ENCODE assay signal across 1 cellular context in genomic region chr5:131635755-131636479, GRCh38.
A peak's percentile ranks its signal among the peaks of the same experiment; 100 is the strongest.
TF ChIP-seq lines count a peak whose summit lies in the region.

No MANE protein-coding gene starts in this region.

TF ChIP-seq in K562, 482 proteins besides CTCF, POLR2A, EP300 and RAD21 (continued from another document and continues in another):
- TF ChIP-seq NR0B1 (IDR thresholded peaks at IDR 0.05; ENCODE audit: partially characterized antibody): no peak
- TF ChIP-seq ZNF384 (IDR thresholded peaks at IDR 0.05; ENCODE audit: low read depth, low read length): no peak
- no peak for TF ChIP-seq PURB (CRISPR knock-in tag; IDR thresholded peaks at IDR 0.05; ENCODE audit: low read depth)
- TF ChIP-seq, protein P1, sequence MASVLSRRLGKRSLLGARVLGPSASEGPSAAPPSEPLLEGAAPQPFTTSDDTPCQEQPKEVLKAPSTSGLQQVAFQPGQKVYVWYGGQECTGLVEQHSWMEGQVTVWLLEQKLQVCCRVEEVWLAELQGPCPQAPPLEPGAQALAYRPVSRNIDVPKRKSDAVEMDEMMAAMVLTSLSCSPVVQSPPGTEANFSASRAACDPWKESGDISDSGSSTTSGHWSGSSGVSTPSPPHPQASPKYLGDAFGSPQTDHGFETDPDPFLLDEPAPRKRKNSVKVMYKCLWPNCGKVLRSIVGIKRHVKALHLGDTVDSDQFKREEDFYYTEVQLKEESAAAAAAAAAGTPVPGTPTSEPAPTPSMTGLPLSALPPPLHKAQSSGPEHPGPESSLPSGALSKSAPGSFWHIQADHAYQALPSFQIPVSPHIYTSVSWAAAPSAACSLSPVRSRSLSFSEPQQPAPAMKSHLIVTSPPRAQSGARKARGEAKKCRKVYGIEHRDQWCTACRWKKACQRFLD (CRISPR knock-in tag; IDR thresholded peaks at IDR 0.05): peak; percentile 81
- TF ChIP-seq, protein P2, sequence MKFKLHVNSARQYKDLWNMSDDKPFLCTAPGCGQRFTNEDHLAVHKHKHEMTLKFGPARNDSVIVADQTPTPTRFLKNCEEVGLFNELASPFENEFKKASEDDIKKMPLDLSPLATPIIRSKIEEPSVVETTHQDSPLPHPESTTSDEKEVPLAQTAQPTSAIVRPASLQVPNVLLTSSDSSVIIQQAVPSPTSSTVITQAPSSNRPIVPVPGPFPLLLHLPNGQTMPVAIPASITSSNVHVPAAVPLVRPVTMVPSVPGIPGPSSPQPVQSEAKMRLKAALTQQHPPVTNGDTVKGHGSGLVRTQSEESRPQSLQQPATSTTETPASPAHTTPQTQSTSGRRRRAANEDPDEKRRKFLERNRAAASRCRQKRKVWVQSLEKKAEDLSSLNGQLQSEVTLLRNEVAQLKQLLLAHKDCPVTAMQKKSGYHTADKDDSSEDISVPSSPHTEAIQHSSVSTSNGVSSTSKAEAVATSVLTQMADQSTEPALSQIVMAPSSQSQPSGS (CRISPR knock-in tag; IDR thresholded peaks at IDR 0.05): no peak
- TF ChIP-seq NR2C1 (IDR thresholded peaks at IDR 0.05): no peak
- no peak for TF ChIP-seq NR2C1 (tag; IDR thresholded peaks at IDR 0.05)
- TF ChIP-seq, protein P3, sequence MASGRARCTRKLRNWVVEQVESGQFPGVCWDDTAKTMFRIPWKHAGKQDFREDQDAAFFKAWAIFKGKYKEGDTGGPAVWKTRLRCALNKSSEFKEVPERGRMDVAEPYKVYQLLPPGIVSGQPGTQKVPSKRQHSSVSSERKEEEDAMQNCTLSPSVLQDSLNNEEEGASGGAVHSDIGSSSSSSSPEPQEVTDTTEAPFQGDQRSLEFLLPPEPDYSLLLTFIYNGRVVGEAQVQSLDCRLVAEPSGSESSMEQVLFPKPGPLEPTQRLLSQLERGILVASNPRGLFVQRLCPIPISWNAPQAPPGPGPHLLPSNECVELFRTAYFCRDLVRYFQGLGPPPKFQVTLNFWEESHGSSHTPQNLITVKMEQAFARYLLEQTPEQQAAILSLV (tag; IDR thresholded peaks at IDR 0.05): no peak
- 0 out of 2 replicates have a peak, but pooled peaks have one; percentile 32 for TF ChIP-seq ZBTB17 (CRISPR knock-in tag; IDR thresholded peaks at IDR 0.05)
- no peak for TF ChIP-seq PCBP1 (IDR thresholded peaks at IDR 0.05; ENCODE audit: low read depth, low read length, poor library complexity, severe bottlenecking)
- TF ChIP-seq ZNF830 (CRISPR knock-in tag; IDR thresholded peaks at IDR 0.05): 0 out of 2 replicates have a peak, but pooled peaks have one; percentile 5
- TF ChIP-seq HDAC3 (IDR thresholded peaks at IDR 0.05; ENCODE audit: borderline replicate concordance, partially characterized antibody): no peak
- peak; percentile 72 for TF ChIP-seq ELF1 (tag; IDR thresholded peaks at IDR 0.05)
- TF ChIP-seq TGIF2 (CRISPR knock-in tag; IDR thresholded peaks at IDR 0.05): no peak
- no peak for TF ChIP-seq CEBPG (CRISPR knock-in tag; IDR thresholded peaks at IDR 0.05)
- TF ChIP-seq CEBPG (tag; conservative IDR thresholded peaks at IDR 0.05 in 1 of 2, IDR thresholded peaks at IDR 0.05 in 1 of 2): peak; percentile 51 to 52; a peak in 3 of 4 replicates
- no peak for TF ChIP-seq PHTF2 (CRISPR knock-in tag; IDR thresholded peaks at IDR 0.05)
- TF ChIP-seq ATF6 (CRISPR knock-in tag; IDR thresholded peaks at IDR 0.05): 0 out of 2 replicates have a peak, but pooled peaks have one; percentile 30
- no peak for TF ChIP-seq ZC3H4 (CRISPR knock-in tag; IDR thresholded peaks at IDR 0.05; ENCODE audit: borderline replicate concordance)
- no peak for TF ChIP-seq ETV6 (IDR thresholded peaks at IDR 0.05; ENCODE audit: borderline replicate concordance in 1 of 2, low read depth in 2 of 2, low read length in 1 of 2)
- no peak for TF ChIP-seq ETV6 (CRISPR knock-in tag; IDR thresholded peaks at IDR 0.05; ENCODE audit: borderline replicate concordance)
- TF ChIP-seq ZNF584 (CRISPR knock-in tag; IDR thresholded peaks at IDR 0.05; ENCODE audit: low read depth): peak; percentile 57; the same call in 1 of the 2 replicates
- TF ChIP-seq, protein P4, sequence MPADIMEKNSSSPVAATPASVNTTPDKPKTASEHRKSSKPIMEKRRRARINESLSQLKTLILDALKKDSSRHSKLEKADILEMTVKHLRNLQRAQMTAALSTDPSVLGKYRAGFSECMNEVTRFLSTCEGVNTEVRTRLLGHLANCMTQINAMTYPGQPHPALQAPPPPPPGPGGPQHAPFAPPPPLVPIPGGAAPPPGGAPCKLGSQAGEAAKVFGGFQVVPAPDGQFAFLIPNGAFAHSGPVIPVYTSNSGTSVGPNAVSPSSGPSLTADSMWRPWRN (IDR thresholded peaks at IDR 0.05; ENCODE audit: low read depth): no peak
- no peak for TF ChIP-seq DLX4 (CRISPR knock-in tag; IDR thresholded peaks at IDR 0.05)
- TF ChIP-seq CHD1 (IDR thresholded peaks at IDR 0.05; ENCODE audit: low read length): peak; percentile 93
- TF ChIP-seq STAG1 (CRISPR knock-in tag; IDR thresholded peaks at IDR 0.05; ENCODE audit: borderline replicate concordance): no peak
- TF ChIP-seq NCOR1 (IDR thresholded peaks at IDR 0.05): no peak
- TF ChIP-seq, protein P5, sequence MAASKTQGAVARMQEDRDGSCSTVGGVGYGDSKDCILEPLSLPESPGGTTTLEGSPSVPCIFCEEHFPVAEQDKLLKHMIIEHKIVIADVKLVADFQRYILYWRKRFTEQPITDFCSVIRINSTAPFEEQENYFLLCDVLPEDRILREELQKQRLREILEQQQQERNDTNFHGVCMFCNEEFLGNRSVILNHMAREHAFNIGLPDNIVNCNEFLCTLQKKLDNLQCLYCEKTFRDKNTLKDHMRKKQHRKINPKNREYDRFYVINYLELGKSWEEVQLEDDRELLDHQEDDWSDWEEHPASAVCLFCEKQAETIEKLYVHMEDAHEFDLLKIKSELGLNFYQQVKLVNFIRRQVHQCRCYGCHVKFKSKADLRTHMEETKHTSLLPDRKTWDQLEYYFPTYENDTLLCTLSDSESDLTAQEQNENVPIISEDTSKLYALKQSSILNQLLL (CRISPR knock-in tag; IDR thresholded peaks at IDR 0.05; ENCODE audit: borderline replicate concordance): no peak
- TF ChIP-seq ZNF518B (CRISPR knock-in tag; IDR thresholded peaks at IDR 0.05): 0 out of 2 replicates have a peak, but pooled peaks have one; percentile 43
- no peak for TF ChIP-seq ZFP36 (IDR thresholded peaks at IDR 0.05; ENCODE audit: low read depth, low read length, partially characterized antibody)
- no peak for TF ChIP-seq SMC3 (conservative IDR thresholded peaks at IDR 0.05; ENCODE audit: insufficient read depth, low read depth, low read length)
- TF ChIP-seq BCOR (IDR thresholded peaks at IDR 0.05): no peak
- no peak for TF ChIP-seq SAFB (IDR thresholded peaks at IDR 0.05; ENCODE audit: borderline replicate concordance, low read depth, low read length)
- TF ChIP-seq ZNF785 (CRISPR knock-in tag; IDR thresholded peaks at IDR 0.05): no peak
- no peak for TF ChIP-seq ZNF696 (CRISPR knock-in tag; conservative IDR thresholded peaks at IDR 0.05)
- TF ChIP-seq, protein P6, sequence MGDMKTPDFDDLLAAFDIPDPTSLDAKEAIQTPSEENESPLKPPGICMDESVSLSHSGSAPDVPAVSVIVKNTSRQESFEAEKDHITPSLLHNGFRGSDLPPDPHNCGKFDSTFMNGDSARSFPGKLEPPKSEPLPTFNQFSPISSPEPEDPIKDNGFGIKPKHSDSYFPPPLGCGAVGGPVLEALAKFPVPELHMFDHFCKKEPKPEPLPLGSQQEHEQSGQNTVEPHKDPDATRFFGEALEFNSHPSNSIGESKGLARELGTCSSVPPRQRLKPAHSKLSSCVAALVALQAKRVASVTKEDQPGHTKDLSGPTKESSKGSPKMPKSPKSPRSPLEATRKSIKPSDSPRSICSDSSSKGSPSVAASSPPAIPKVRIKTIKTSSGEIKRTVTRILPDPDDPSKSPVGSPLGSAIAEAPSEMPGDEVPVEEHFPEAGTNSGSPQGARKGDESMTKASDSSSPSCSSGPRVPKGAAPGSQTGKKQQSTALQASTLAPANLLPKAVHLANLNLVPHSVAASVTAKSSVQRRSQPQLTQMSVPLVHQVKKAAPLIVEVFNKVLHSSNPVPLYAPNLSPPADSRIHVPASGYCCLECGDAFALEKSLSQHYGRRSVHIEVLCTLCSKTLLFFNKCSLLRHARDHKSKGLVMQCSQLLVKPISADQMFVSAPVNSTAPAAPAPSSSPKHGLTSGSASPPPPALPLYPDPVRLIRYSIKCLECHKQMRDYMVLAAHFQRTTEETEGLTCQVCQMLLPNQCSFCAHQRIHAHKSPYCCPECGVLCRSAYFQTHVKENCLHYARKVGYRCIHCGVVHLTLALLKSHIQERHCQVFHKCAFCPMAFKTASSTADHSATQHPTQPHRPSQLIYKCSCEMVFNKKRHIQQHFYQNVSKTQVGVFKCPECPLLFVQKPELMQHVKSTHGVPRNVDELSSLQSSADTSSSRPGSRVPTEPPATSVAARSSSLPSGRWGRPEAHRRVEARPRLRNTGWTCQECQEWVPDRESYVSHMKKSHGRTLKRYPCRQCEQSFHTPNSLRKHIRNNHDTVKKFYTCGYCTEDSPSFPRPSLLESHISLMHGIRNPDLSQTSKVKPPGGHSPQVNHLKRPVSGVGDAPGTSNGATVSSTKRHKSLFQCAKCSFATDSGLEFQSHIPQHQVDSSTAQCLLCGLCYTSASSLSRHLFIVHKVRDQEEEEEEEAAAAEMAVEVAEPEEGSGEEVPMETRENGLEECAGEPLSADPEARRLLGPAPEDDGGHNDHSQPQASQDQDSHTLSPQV (IDR thresholded peaks at IDR 0.05): 0 out of 2 replicates have a peak, but pooled peaks have one; percentile 38
- TF ChIP-seq SETDB1 (IDR thresholded peaks at IDR 0.05; ENCODE audit: low read length): no peak
- no peak for TF ChIP-seq RHOXF2B (CRISPR knock-in tag; conservative IDR thresholded peaks at IDR 0.05)
- TF ChIP-seq, protein P7, sequence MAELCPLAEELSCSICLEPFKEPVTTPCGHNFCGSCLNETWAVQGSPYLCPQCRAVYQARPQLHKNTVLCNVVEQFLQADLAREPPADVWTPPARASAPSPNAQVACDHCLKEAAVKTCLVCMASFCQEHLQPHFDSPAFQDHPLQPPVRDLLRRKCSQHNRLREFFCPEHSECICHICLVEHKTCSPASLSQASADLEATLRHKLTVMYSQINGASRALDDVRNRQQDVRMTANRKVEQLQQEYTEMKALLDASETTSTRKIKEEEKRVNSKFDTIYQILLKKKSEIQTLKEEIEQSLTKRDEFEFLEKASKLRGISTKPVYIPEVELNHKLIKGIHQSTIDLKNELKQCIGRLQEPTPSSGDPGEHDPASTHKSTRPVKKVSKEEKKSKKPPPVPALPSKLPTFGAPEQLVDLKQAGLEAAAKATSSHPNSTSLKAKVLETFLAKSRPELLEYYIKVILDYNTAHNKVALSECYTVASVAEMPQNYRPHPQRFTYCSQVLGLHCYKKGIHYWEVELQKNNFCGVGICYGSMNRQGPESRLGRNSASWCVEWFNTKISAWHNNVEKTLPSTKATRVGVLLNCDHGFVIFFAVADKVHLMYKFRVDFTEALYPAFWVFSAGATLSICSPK (IDR thresholded peaks at IDR 0.05; ENCODE audit: borderline replicate concordance): no peak
- 0 out of 2 replicates have a peak, but pooled peaks have one; percentile 71 for TF ChIP-seq FOXK1 (CRISPR knock-in tag; IDR thresholded peaks at IDR 0.05; ENCODE audit: borderline replicate concordance)
- TF ChIP-seq HMGN3 (IDR thresholded peaks at IDR 0.05; ENCODE audit: borderline replicate concordance, extremely low read depth, insufficient read length, low read depth, low read length): no peak
